In genomic region chr12:118282767-118283166, GRCh38 we compare ENCODE assay signal across 19 cellular contexts.
"Had no signal": no experiment of that assay in that cellular context is flagged by ENCODE, and none has a peak within 500 bp of the region (broad histone marks: within the 10 kb centered on the region; RNA-seq: fewer than 3 reads in every experiment).

No MANE protein-coding gene starts in this region.

- H3K27ac ChIP-seq: coronary artery, dorsolateral prefrontal cortex, esophagus muscularis mucosa, foreskin keratinocyte, gastroesophageal sphincter, heart left ventricle, hepatocyte, left lung, lower lobe of right lung had no signal

- H3K4me1 ChIP-seq: esophagus muscularis mucosa, foreskin keratinocyte, gastroesophageal sphincter, left lung, lower lobe of right lung had no signal

- H3K27me3 ChIP-seq: dorsolateral prefrontal cortex, esophagus muscularis mucosa, foreskin keratinocyte, gastroesophageal sphincter, heart left ventricle, hepatocyte, left lung had no signal

- H3K9me3 ChIP-seq: esophagus muscularis mucosa, gastroesophageal sphincter, left lung, lower lobe of right lung, mucosa of descending colon had no signal

- H3K27ac Mint-ChIP-seq: mesothelial cell of epicardium had no signal

- ATAC-seq: foreskin keratinocyte, gastroesophageal sphincter, heart left ventricle, left cardiac atrium, left lung, left ventricle myocardium superior, lower lobe of right lung, mucosa of descending colon had no signal

- H3K36me3 ChIP-seq: gastroesophageal sphincter, lower lobe of right lung had no signal

- H3K4me3 ChIP-seq: coronary artery, dorsolateral prefrontal cortex, esophagus muscularis mucosa, gastroesophageal sphincter, heart left ventricle, hepatocyte, left lung, lower lobe of right lung, mucosa of descending colon had no signal

- H3K4me1 Mint-ChIP-seq: mesothelial cell of epicardium had no signal

- DNase-seq: cerebellar nuclear complex; dermis blood vessel endothelial cell; dorsolateral prefrontal cortex; effector CD4-positive, alpha-beta T cell; effector memory CD4-positive, alpha-beta T cell; foreskin keratinocyte; heart left ventricle; hypothalamus; left cardiac atrium; left lung; left ventricle myocardium superior; lower lobe of right lung; mesenchymal stem cell; mucosa of descending colon had no signal

- H3K4me3 Mint-ChIP-seq: mesothelial cell of epicardium had no signal
